In genomic region chr15:45588199-45588910, GRCh38 we compare ENCODE assay signal across 8 cellular contexts. TPM values are rescaled to one million over a fixed set of nuclear protein-coding genes. Genes with fewer than 3 reads are reported as not detected.
DNase-seq lines count a peak whose midpoint lies in the region; ATAC-seq and TF ChIP-seq lines count a peak whose summit lies in the region.

No MANE protein-coding gene starts in this region.

- H3K4me1 ChIP-seq in thoracic aorta (ENCODE audit: control insufficient read depth in 1 of 2, low read depth in 2 of 2): peaks cover 27 to 41% of the 10 kb centered on the region in 2 donors

- TF ChIP-seq CTCF in thoracic aorta (IDR thresholded peaks at IDR 0.05): no peak

- H3K4me3 Mint-ChIP-seq in activated CD4-positive, alpha-beta T cell treated with anti-CD3 and anti-CD28 coated beads, Interleukin-2, amount 10 ng/mL, durations not matched to agents 24 days and 14 days: peak overlapping the region; percentile 99
- peak overlapping the region; percentile 97 for H3K4me3 Mint-ChIP-seq in activated naive CD8-positive, alpha-beta T cell treated with anti-CD3 and anti-CD28 coated beads, Interleukin-2, amount 50 U/mL, for 24 hours

- peak overlapping the region; percentile 97 to 99 for H3K27ac ChIP-seq in thoracic aorta

- H3K36me3 Mint-ChIP-seq in activated CD4-positive, alpha-beta T cell treated with anti-CD3 and anti-CD28 coated beads, Interleukin-2, amount 10 ng/mL, durations not matched to agents 24 days and 14 days (ENCODE audit: low read depth): peaks cover 10% of the 10 kb centered on the region
- H3K36me3 Mint-ChIP-seq in activated naive CD8-positive, alpha-beta T cell treated with anti-CD3 and anti-CD28 coated beads, Interleukin-2, amount 50 U/mL, for 24 hours (ENCODE audit: low read depth): peaks cover 8% of the 10 kb centered on the region

- H3K4me3 ChIP-seq in thoracic aorta: peak overlapping the region; percentile 97

- no peaks in the 10 kb centered on the region for H3K9me3 Mint-ChIP-seq in activated CD4-positive, alpha-beta T cell treated with anti-CD3 and anti-CD28 coated beads, Interleukin-2, amount 10 ng/mL, durations not matched to agents 24 days and 14 days
- H3K9me3 Mint-ChIP-seq in activated naive CD8-positive, alpha-beta T cell treated with anti-CD3 and anti-CD28 coated beads, Interleukin-2, amount 50 U/mL, for 24 hours: no peaks in the 10 kb centered on the region

- H3K4me1 Mint-ChIP-seq in activated CD4-positive, alpha-beta T cell treated with anti-CD3 and anti-CD28 coated beads, Interleukin-2, amount 10 ng/mL, durations not matched to agents 24 days and 14 days: peaks cover 31% of the 10 kb centered on the region
- H3K4me1 Mint-ChIP-seq in activated naive CD8-positive, alpha-beta T cell treated with anti-CD3 and anti-CD28 coated beads, Interleukin-2, amount 50 U/mL, for 24 hours: peaks cover 53% of the 10 kb centered on the region

- H3K9me3 ChIP-seq in thoracic aorta: no peaks in the 10 kb centered on the region

- H3K36me3 ChIP-seq in thoracic aorta: no peaks in the 10 kb centered on the region

- DNase-seq in activated CD4-positive, alpha-beta T cell treated with anti-CD3 and anti-CD28 coated beads, Interleukin-2, amount 10 ng/mL, durations not matched to agents 24 days and 14 days: no peak
- DNase-seq in activated CD4-positive, alpha-beta T cell treated with anti-CD3 and anti-CD28 coated beads, Interleukin-2, amount 50 U/mL, for 1 hour: no peak
- no peak for DNase-seq in activated naive CD8-positive, alpha-beta T cell treated with anti-CD3 and anti-CD28 coated beads, Interleukin-2, amount 50 U/mL, for 24 hours
- DNase-seq in kidney tubule cell (ENCODE audit: low spot score): peak; percentile 69
- no peak for DNase-seq in thoracic aorta (ENCODE audit: low spot score)
- no peak for DNase-seq in NCI-H2029 treated with DMSO at 0.1 percent for 48 hours (lab: John Stamatoyannopoulos, UW)

- H3K27me3 ChIP-seq in thoracic aorta (replicated peaks; ENCODE audit: insufficient read depth): no peaks in the 10 kb centered on the region

- no peaks in the 10 kb centered on the region for H3K27me3 Mint-ChIP-seq in activated CD4-positive, alpha-beta T cell treated with anti-CD3 and anti-CD28 coated beads, Interleukin-2, amount 10 ng/mL, durations not matched to agents 24 days and 14 days
- H3K27me3 Mint-ChIP-seq in activated naive CD8-positive, alpha-beta T cell treated with anti-CD3 and anti-CD28 coated beads, Interleukin-2, amount 50 U/mL, for 24 hours: no peaks in the 10 kb centered on the region

- ATAC-seq in activated naive CD8-positive, alpha-beta T cell treated with anti-CD3 and anti-CD28 coated beads, Interleukin-2, amount 50 U/mL, for 24 hours: no peak
- ATAC-seq in thoracic aorta (ENCODE audit: insufficient number of reproducible peaks, low FRiP score, low read depth): no peak
- no peak for ATAC-seq in HG03135 (IDR thresholded peaks at IDR 0.05; ENCODE audit: unreplicated experiment)
- ATAC-seq in HG03378 (IDR thresholded peaks at IDR 0.05; ENCODE audit: unreplicated experiment): no peak

- H3K27ac Mint-ChIP-seq in activated CD4-positive, alpha-beta T cell treated with anti-CD3 and anti-CD28 coated beads, Interleukin-2, amount 10 ng/mL, durations not matched to agents 24 days and 14 days: peak overlapping the region; percentile 100
- H3K27ac Mint-ChIP-seq in activated naive CD8-positive, alpha-beta T cell treated with anti-CD3 and anti-CD28 coated beads, Interleukin-2, amount 50 U/mL, for 24 hours: peak overlapping the region; percentile 100

- intact Hi-C loops in activated CD4-positive, alpha-beta T cell treated with anti-CD3 and anti-CD28 coated beads, Interleukin-2, amount 10 ng/mL, durations not matched to agents 24 days and 14 days (cut with micrococcal nuclease): loop anchor here (5.0 kb wide), 1 partner anchor 186 kb away; a partner anchor contains a TSS

RNA-seq across cellular contexts. Expression of gene BLOC1S6, which starts 1.2 kb away (rescaled TPM):
- total RNA-seq in activated CD4-positive, alpha-beta T cell treated with anti-CD3 and anti-CD28 coated beads, Interleukin-2, amount 10 ng/mL, durations not matched to agents 24 days and 14 days: 42.8 and 44.8 TPM in 2 replicates
- 10 to 100 TPM; 41.4 to 85.3 TPM for total RNA-seq in thoracic aorta

RNA-seq across cellular contexts. Expression of gene SQOR, which starts 46.5 kb away (rescaled TPM):
- total RNA-seq in activated CD4-positive, alpha-beta T cell treated with anti-CD3 and anti-CD28 coated beads, Interleukin-2, amount 10 ng/mL, durations not matched to agents 24 days and 14 days: 103 and 108 TPM in 2 replicates
- total RNA-seq in thoracic aorta: 10 to 100 TPM; 57.0 to 65.1 TPM
